ENCODE assay signal across 1 cellular context in the genomic region with DNA sequence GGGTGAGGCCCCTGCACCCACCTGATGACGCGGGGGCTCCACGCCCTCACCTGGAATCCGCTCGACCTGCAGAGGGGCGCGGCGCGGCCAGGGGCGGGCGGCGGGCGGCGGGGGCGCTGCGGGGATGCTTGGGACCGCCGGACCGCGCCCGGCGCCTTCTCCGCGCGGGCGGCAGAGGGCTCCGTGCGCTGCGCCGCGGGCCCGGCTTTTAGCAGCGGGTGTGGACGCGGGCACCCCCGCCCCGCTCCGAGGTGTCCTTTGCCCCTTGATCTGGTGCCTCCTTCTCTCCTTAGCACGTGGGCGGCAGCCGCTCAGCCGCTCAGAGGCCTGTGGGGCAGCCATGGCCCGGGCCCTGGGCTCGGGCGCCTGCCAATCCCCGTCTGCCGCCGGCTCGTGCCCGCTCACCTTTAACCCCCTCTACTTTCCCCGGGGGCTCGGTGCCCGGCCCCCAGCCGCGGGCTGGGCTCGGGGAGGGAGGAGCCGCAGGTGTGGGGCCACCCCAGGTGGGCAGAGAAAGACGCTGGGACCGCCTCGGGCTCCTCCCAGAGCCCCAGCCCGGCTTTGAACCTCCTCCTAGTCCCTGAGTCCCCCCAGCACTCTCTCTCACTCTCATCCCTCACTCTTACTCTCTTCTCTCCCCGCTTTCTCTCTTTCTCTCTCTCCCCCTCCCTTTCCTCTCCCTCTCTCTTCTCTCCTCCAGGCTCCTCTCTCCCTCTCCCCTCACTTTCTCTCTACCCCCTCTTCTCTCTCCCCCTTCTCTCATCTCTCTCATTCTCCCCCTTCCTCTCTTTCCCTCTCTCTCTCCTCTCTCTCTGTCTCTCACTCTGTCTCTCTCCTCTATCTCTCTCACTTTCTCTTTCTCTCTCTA.
TF ChIP-seq lines count a peak whose summit lies in the region.

No MANE protein-coding gene starts in this region.

TF ChIP-seq in H1, 55 proteins besides CTCF, POLR2A, EP300 and RAD21:
- TF ChIP-seq YY1 (IDR thresholded peaks at IDR 0.05; ENCODE audit: low read depth, low read length) (no peak), HDAC6 (IDR thresholded peaks at IDR 0.05; ENCODE audit: low read depth, low read length) (no peak), SIN3A (conservative IDR thresholded peaks at IDR 0.05 in 1 of 2, IDR thresholded peaks at IDR 0.05 in 1 of 2; ENCODE audit: low read depth in 1 of 2, low read length in 2 of 2) (0 out of 4 replicates have a peak, but pooled peaks of 1 of the 2 experiments have one; percentile 12), PHF8 (conservative IDR thresholded peaks at IDR 0.05; ENCODE audit: low read depth, low read length) (peak; percentile 54), CHD2 (IDR thresholded peaks at IDR 0.05; ENCODE audit: low read length) (no peak), KDM5A (IDR thresholded peaks at IDR 0.05; ENCODE audit: low read length) (no peak), CEBPB (IDR thresholded peaks at IDR 0.05; ENCODE audit: low read depth, low read length) (no peak), TCF12 (IDR thresholded peaks at IDR 0.05; ENCODE audit: low read depth, low read length) (no peak), GTF2F1 (IDR thresholded peaks at IDR 0.05; ENCODE audit: borderline replicate concordance, low read depth, low read length) (no peak), RFX5 (IDR thresholded peaks at IDR 0.05; ENCODE audit: borderline replicate concordance, low read depth, low read length) (no peak), RBBP5 (IDR thresholded peaks at IDR 0.05; ENCODE audit: borderline replicate concordance, low read depth, low read length) (peak; percentile 46; the same call in 1 of the 2 replicates), EGR1 (IDR thresholded peaks at IDR 0.05; ENCODE audit: borderline replicate concordance, low read depth, low read length) (0 out of 2 replicates have a peak, but pooled peaks have one; percentile 8), CTBP2 (IDR thresholded peaks at IDR 0.05; ENCODE audit: borderline replicate concordance, insufficient read depth, insufficient read length, low read length) (no peak), EZH2 (IDR thresholded peaks at IDR 0.05; ENCODE audit: low read depth, low read length, severe bottlenecking) (peak; percentile 39), BCL11A (IDR thresholded peaks at IDR 0.05; ENCODE audit: low read depth in 2 of 2, low read length in 2 of 2) (no peak), ASH2L (IDR thresholded peaks at IDR 0.05; ENCODE audit: low read length) (peak; percentile 29), POLR2AphosphoS5 (IDR thresholded peaks at IDR 0.05; ENCODE audit: low read depth, low read length) (no peak), TAF1 (IDR thresholded peaks at IDR 0.05; ENCODE audit: low read depth, low read length) (0 out of 2 replicates have a peak, but pooled peaks have one; percentile 35), SP2 (IDR thresholded peaks at IDR 0.05; ENCODE audit: low read length) (no peak), BACH1 (IDR thresholded peaks at IDR 0.05; ENCODE audit: low read length) (no peak), KDM4A (IDR thresholded peaks at IDR 0.05; ENCODE audit: low read depth, low read length, severe bottlenecking) (peak; percentile 95), SUZ12 (IDR thresholded peaks at IDR 0.05; ENCODE audit: low read length) (peak; percentile 66; the same call in 1 of the 2 replicates)
- TF ChIP-seq, protein P1, sequence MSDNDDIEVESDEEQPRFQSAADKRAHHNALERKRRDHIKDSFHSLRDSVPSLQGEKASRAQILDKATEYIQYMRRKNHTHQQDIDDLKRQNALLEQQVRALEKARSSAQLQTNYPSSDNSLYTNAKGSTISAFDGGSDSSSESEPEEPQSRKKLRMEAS (IDR thresholded peaks at IDR 0.05), result peak; percentile 78
- TF ChIP-seq, protein P2, sequence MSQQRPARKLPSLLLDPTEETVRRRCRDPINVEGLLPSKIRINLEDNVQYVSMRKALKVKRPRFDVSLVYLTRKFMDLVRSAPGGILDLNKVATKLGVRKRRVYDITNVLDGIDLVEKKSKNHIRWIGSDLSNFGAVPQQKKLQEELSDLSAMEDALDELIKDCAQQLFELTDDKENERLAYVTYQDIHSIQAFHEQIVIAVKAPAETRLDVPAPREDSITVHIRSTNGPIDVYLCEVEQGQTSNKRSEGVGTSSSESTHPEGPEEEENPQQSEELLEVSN (IDR thresholded peaks at IDR 0.05), result peak; percentile 63
